Comparison of ENCODE assay signal across 9 cellular contexts in genomic region chr10:24465124-24465874, GRCh38.
DNase-seq lines count a peak whose midpoint lies in the region; ATAC-seq, FAIRE-seq and TF ChIP-seq lines count a peak whose summit lies in the region.
"Had no signal": no experiment of that assay in that cellular context is flagged by ENCODE, and none has a peak within 500 bp of the region (broad histone marks: within the 10 kb centered on the region; RNA-seq: fewer than 3 reads in every experiment).

No MANE protein-coding gene starts in this region.

- POLR2A ChIA-PET in activated CD8-positive, alpha-beta T cell treated with anti-CD3 and anti-CD28 coated beads, Interleukin-2, amount 10 ng/mL, durations not matched to agents 7 days and 5 days (lab: Charles Lee): no interaction called here
- POLR2A ChIA-PET in activated CD8-positive, alpha-beta T cell treated with anti-CD3 and anti-CD28 coated beads for 36 hours (lab: Charles Lee): no interaction called here
- POLR2A ChIA-PET in activated CD4-positive, alpha-beta memory T cell treated with anti-CD3 and anti-CD28 coated beads, Interleukin-2, amount 10 ng/mL, durations not matched to agents 7 days and 5 days (lab: Charles Lee): interaction anchor here (0.9 to 1.7 kb wide), 2 partner anchors 15 to 17 kb away, joined by 3 to 4 read pairs; no protein-coding TSS in a partner anchor

- H3K4me1 Mint-ChIP-seq in activated CD8-positive, alpha-beta T cell treated with anti-CD3 and anti-CD28 coated beads, Interleukin-2, amount 10 ng/mL, durations not matched to agents 7 days and 5 days (ENCODE audit: low read depth): peaks cover 36% of the 10 kb centered on the region
- H3K4me1 Mint-ChIP-seq in activated CD8-positive, alpha-beta T cell treated with anti-CD3 and anti-CD28 coated beads for 36 hours (ENCODE audit: low read depth): peaks cover 41% of the 10 kb centered on the region
- H3K4me1 Mint-ChIP-seq in activated CD4-positive, alpha-beta memory T cell treated with anti-CD3 and anti-CD28 coated beads, Interleukin-2, amount 10 ng/mL, durations not matched to agents 7 days and 5 days: peaks cover 51% of the 10 kb centered on the region

- H3K4me1 ChIP-seq in kidney (ENCODE audit: control insufficient read depth in 1 of 2, insufficient read depth in 1 of 2, low read depth in 1 of 2, low read length in 2 of 2) (peaks cover 29 to 32% of the 10 kb centered on the region in 2 donors), thymus (ENCODE audit: control insufficient read depth, insufficient read depth, low read length) (no peaks in the 10 kb centered on the region)

- H3K27ac Mint-ChIP-seq in activated CD8-positive, alpha-beta T cell treated with anti-CD3 and anti-CD28 coated beads, Interleukin-2, amount 10 ng/mL, durations not matched to agents 7 days and 5 days: peak overlapping the region; percentile 5
- no peak overlapping the region for H3K27ac Mint-ChIP-seq in activated CD8-positive, alpha-beta T cell treated with anti-CD3 and anti-CD28 coated beads for 36 hours
- H3K27ac Mint-ChIP-seq in activated CD4-positive, alpha-beta memory T cell treated with anti-CD3 and anti-CD28 coated beads, Interleukin-2, amount 10 ng/mL, durations not matched to agents 7 days and 5 days: peak overlapping the region; percentile 60

- ATAC-seq in activated CD8-positive, alpha-beta T cell treated with anti-CD3 and anti-CD28 coated beads, Interleukin-2, amount 10 ng/mL, durations not matched to agents 7 days and 5 days: no peak
- no peak for ATAC-seq in activated CD8-positive, alpha-beta T cell treated with anti-CD3 and anti-CD28 coated beads for 36 hours
- ATAC-seq in GM19395 (IDR thresholded peaks at IDR 0.05; ENCODE audit: unreplicated experiment): no peak

- CTCF ChIA-PET in activated CD8-positive, alpha-beta T cell treated with anti-CD3 and anti-CD28 coated beads, Interleukin-2, amount 10 ng/mL, durations not matched to agents 7 days and 5 days (lab: Charles Lee): no interaction called here
- CTCF ChIA-PET in activated CD8-positive, alpha-beta T cell treated with anti-CD3 and anti-CD28 coated beads for 36 hours (lab: Charles Lee): no interaction called here
- CTCF ChIA-PET in activated CD4-positive, alpha-beta memory T cell treated with anti-CD3 and anti-CD28 coated beads, Interleukin-2, amount 10 ng/mL, durations not matched to agents 7 days and 5 days (lab: Charles Lee): no interaction called here

- no peaks in the 10 kb centered on the region for H3K36me3 Mint-ChIP-seq in activated CD8-positive, alpha-beta T cell treated with anti-CD3 and anti-CD28 coated beads, Interleukin-2, amount 10 ng/mL, durations not matched to agents 7 days and 5 days (ENCODE audit: low read depth)
- H3K36me3 Mint-ChIP-seq in activated CD8-positive, alpha-beta T cell treated with anti-CD3 and anti-CD28 coated beads for 36 hours (ENCODE audit: low read depth): no peaks in the 10 kb centered on the region
- no peaks in the 10 kb centered on the region for H3K36me3 Mint-ChIP-seq in activated CD4-positive, alpha-beta memory T cell treated with anti-CD3 and anti-CD28 coated beads, Interleukin-2, amount 10 ng/mL, durations not matched to agents 7 days and 5 days (ENCODE audit: low read depth)
- H3K36me3 Mint-ChIP-seq: CD4-positive, CD25-positive, alpha-beta regulatory T cell had no signal

- peak overlapping the region; percentile 30 to 53 for H3K9ac ChIP-seq in kidney (ENCODE audit: low read length in 2 of 2)

- no peaks in the 10 kb centered on the region for H3K36me3 ChIP-seq in kidney (ENCODE audit: control insufficient read depth in 1 of 2, insufficient read depth in 2 of 2, low read length in 2 of 2)
- no peaks in the 10 kb centered on the region for H3K36me3 ChIP-seq in thymus (ENCODE audit: control insufficient read depth, insufficient read depth)
- H3K36me3 ChIP-seq in H7 (replicated peaks; ENCODE audit: control insufficient read depth, insufficient read depth, low read length): no peaks in the 10 kb centered on the region

- H3K4me3 ChIP-seq in kidney (ENCODE audit: low read length in 2 of 2) (peak overlapping the region; percentile 73 to 83), thymus (ENCODE audit: low read length) (no peak overlapping the region), H7 (ENCODE audit: insufficient read depth, low read depth, low read length) (no peak overlapping the region)

- no peak for DNase-seq in activated CD8-positive, alpha-beta T cell treated with anti-CD3 and anti-CD28 coated beads, Interleukin-2, amount 10 ng/mL, durations not matched to agents 7 days and 5 days
- DNase-seq in activated CD8-positive, alpha-beta T cell treated with anti-CD3 and anti-CD28 coated beads for 36 hours: no peak
- no peak for DNase-seq in activated CD4-positive, alpha-beta memory T cell treated with anti-CD3 and anti-CD28 coated beads, Interleukin-2, amount 10 ng/mL, durations not matched to agents 7 days and 5 days
- DNase-seq in kidney: peak; percentile 83
- DNase-seq in H7: no peak
- DNase-seq in effector CD8-positive, alpha-beta T cell (lab: John Stamatoyannopoulos, UW): no peak

- no peaks in the 10 kb centered on the region for H3K9me3 ChIP-seq in kidney (ENCODE audit: control insufficient read depth in 1 of 2, low read length in 2 of 2)
- H3K9me3 ChIP-seq in thymus (ENCODE audit: control insufficient read depth): no peaks in the 10 kb centered on the region

- 90% methylated on average over 14 of the region's 14 CpGs for WGBS in thymus

- TF ChIP-seq CTCF in activated CD8-positive, alpha-beta T cell treated with anti-CD3 and anti-CD28 coated beads for 36 hours (IDR thresholded peaks at IDR 0.05): no peak
- no peak for TF ChIP-seq CTCF in kidney (IDR thresholded peaks at IDR 0.05; ENCODE audit: borderline replicate concordance, extremely low read depth, insufficient read depth)

- no peaks in the 10 kb centered on the region for H3K9me3 Mint-ChIP-seq in activated CD8-positive, alpha-beta T cell treated with anti-CD3 and anti-CD28 coated beads, Interleukin-2, amount 10 ng/mL, durations not matched to agents 7 days and 5 days (ENCODE audit: insufficient read depth)
- no peaks in the 10 kb centered on the region for H3K9me3 Mint-ChIP-seq in activated CD8-positive, alpha-beta T cell treated with anti-CD3 and anti-CD28 coated beads for 36 hours
- H3K9me3 Mint-ChIP-seq in activated CD4-positive, alpha-beta memory T cell treated with anti-CD3 and anti-CD28 coated beads, Interleukin-2, amount 10 ng/mL, durations not matched to agents 7 days and 5 days: no peaks in the 10 kb centered on the region

- H3K27me3 Mint-ChIP-seq in activated CD8-positive, alpha-beta T cell treated with anti-CD3 and anti-CD28 coated beads, Interleukin-2, amount 10 ng/mL, durations not matched to agents 7 days and 5 days (ENCODE audit: low read depth): peaks cover 7% of the 10 kb centered on the region
- peaks cover 15% of the 10 kb centered on the region for H3K27me3 Mint-ChIP-seq in activated CD8-positive, alpha-beta T cell treated with anti-CD3 and anti-CD28 coated beads for 36 hours
- peaks cover 17% of the 10 kb centered on the region for H3K27me3 Mint-ChIP-seq in activated CD4-positive, alpha-beta memory T cell treated with anti-CD3 and anti-CD28 coated beads, Interleukin-2, amount 10 ng/mL, durations not matched to agents 7 days and 5 days

- H3K27ac ChIP-seq in kidney (ENCODE audit: low read depth in 2 of 2, low read length in 2 of 2) (peak overlapping the region; percentile 91 to 95), thymus (ENCODE audit: low read depth) (peak overlapping the region; percentile 26)

- no peak for FAIRE-seq in kidney (lab: Jason Lieb, UNC)

- no peak overlapping the region for H3K4me3 Mint-ChIP-seq in activated CD8-positive, alpha-beta T cell treated with anti-CD3 and anti-CD28 coated beads, Interleukin-2, amount 10 ng/mL, durations not matched to agents 7 days and 5 days
- no peak overlapping the region for H3K4me3 Mint-ChIP-seq in activated CD8-positive, alpha-beta T cell treated with anti-CD3 and anti-CD28 coated beads for 36 hours
- peak overlapping the region; percentile 56 for H3K4me3 Mint-ChIP-seq in activated CD4-positive, alpha-beta memory T cell treated with anti-CD3 and anti-CD28 coated beads, Interleukin-2, amount 10 ng/mL, durations not matched to agents 7 days and 5 days

- H3K27me3 ChIP-seq in thymus (ENCODE audit: control insufficient read depth, insufficient read depth): no peaks in the 10 kb centered on the region
- no peaks in the 10 kb centered on the region for H3K27me3 ChIP-seq in H7 (ENCODE audit: control insufficient read depth, insufficient read depth, low read length)

- intact Hi-C loops in activated CD8-positive, alpha-beta T cell treated with anti-CD3 and anti-CD28 coated beads for 36 hours (cut with micrococcal nuclease): no loop called here
- intact Hi-C loops in kidney (cut with DNase I): no loop called here

Comparison
In these comparisons a context has a peak if more than half of its experiments do, and no peak if none do; other contexts are left out.
1. H3K4me3 ChIP-seq: peak in kidney (2 of 2); none in thymus (single experiment) and H7 (single experiment).